Comparison of ENCODE assay signal across 26 cellular contexts in genomic region chr7:139752148-139752547, GRCh38.
"Had no signal": no experiment of that assay in that cellular context is flagged by ENCODE, and none has a peak within 500 bp of the region (broad histone marks: within the 10 kb centered on the region; RNA-seq: fewer than 3 reads in every experiment).

No MANE protein-coding gene starts in this region.

- H3K27me3 Mint-ChIP-seq: activated naive CD8-positive, alpha-beta T cell treated with anti-CD3 and anti-CD28 coated beads, Interleukin-2, amount 50 U/mL, for 24 hours; effector memory CD8-positive, alpha-beta T cell; stimulated activated naive CD8-positive, alpha-beta T cell treated with anti-CD3 and anti-CD28 coated beads, Interleukin-15, amount 100 ng/mL, for 72 hours had no signal

- H3K27me3 ChIP-seq: body of pancreas, cardiac muscle cell, dorsolateral prefrontal cortex, esophagus muscularis mucosa, neutrophil, pancreas, spleen, suprapubic skin, transverse colon had no signal

- H3K27ac ChIP-seq: body of pancreas, cardiac muscle cell, esophagus muscularis mucosa, neutrophil, pancreas, spleen, suprapubic skin, WERI-Rb-1 had no signal

- H3K4me3 ChIP-seq: body of pancreas, cardiac muscle cell, dorsolateral prefrontal cortex, esophagus muscularis mucosa, pancreas, spleen, suprapubic skin, transverse colon had no signal

- H3K27ac Mint-ChIP-seq: activated naive CD8-positive, alpha-beta T cell treated with anti-CD3 and anti-CD28 coated beads, Interleukin-2, amount 50 U/mL, for 24 hours had no signal

- DNase-seq: activated CD4-positive, alpha-beta T cell treated with anti-CD3 and anti-CD28 coated beads, Interleukin-2, amount 50 U/mL, for 1 hour; activated CD4-positive, CD25-positive, alpha-beta regulatory T cell treated with anti-CD3 and anti-CD28 coated beads, Interleukin-2, amount 50 U/mL, for 72 hours; activated CD8-positive, alpha-beta T cell treated with anti-CD3 and anti-CD28 coated beads, Interleukin-2, amount 10 ng/mL, durations not matched to agents 7 days and 5 days; activated gamma-delta T cell; activated naive CD4-positive, alpha-beta T cell treated with anti-CD3 and anti-CD28 coated beads, Interleukin-2, amount 50 U/mL, for 16 hours; activated naive CD8-positive, alpha-beta T cell treated with anti-CD3 and anti-CD28 coated beads, Interleukin-2, amount 50 U/mL, for 24 hours; anterior cingulate cortex; body of pancreas; dorsolateral prefrontal cortex; effector memory CD8-positive, alpha-beta T cell; glutamatergic neuron; hippocampal formation; midbrain; pancreas; spleen; stimulated activated CD4-positive, alpha-beta T cell treated with anti-CD3 and anti-CD28 coated beads, Interleukin-4, amount 100 ng/mL, for 4 hours; stimulated activated naive CD8-positive, alpha-beta T cell treated with anti-CD3 and anti-CD28 coated beads, Interleukin-15, amount 100 ng/mL, for 72 hours; T-helper 1 cell; transverse colon; WERI-Rb-1 had no signal

- H3K4me3 Mint-ChIP-seq: activated CD8-positive, alpha-beta T cell treated with anti-CD3 and anti-CD28 coated beads, Interleukin-2, amount 10 ng/mL, durations not matched to agents 7 days and 5 days; activated naive CD8-positive, alpha-beta T cell treated with anti-CD3 and anti-CD28 coated beads, Interleukin-2, amount 50 U/mL, for 24 hours; effector memory CD8-positive, alpha-beta T cell; nephron; stimulated activated naive CD8-positive, alpha-beta T cell treated with anti-CD3 and anti-CD28 coated beads, Interleukin-15, amount 100 ng/mL, for 72 hours had no signal

- H3K9me3 Mint-ChIP-seq: activated naive CD8-positive, alpha-beta T cell treated with anti-CD3 and anti-CD28 coated beads, Interleukin-2, amount 50 U/mL, for 24 hours; effector memory CD8-positive, alpha-beta T cell; nephron; stimulated activated naive CD8-positive, alpha-beta T cell treated with anti-CD3 and anti-CD28 coated beads, Interleukin-15, amount 100 ng/mL, for 72 hours had no signal

- ATAC-seq: activated CD8-positive, alpha-beta T cell treated with anti-CD3 and anti-CD28 coated beads, Interleukin-2, amount 10 ng/mL, durations not matched to agents 7 days and 5 days; activated naive CD8-positive, alpha-beta T cell treated with anti-CD3 and anti-CD28 coated beads, Interleukin-2, amount 50 U/mL, for 24 hours; effector memory CD8-positive, alpha-beta T cell; sciatic nerve had no signal

- H3K36me3 ChIP-seq: cardiac muscle cell, esophagus muscularis mucosa, neutrophil, pancreas, suprapubic skin, transverse colon, WERI-Rb-1 had no signal

- H3K9me3 ChIP-seq: body of pancreas, esophagus muscularis mucosa, neutrophil, pancreas, spleen, suprapubic skin, transverse colon had no signal
